In the genomic region with DNA sequence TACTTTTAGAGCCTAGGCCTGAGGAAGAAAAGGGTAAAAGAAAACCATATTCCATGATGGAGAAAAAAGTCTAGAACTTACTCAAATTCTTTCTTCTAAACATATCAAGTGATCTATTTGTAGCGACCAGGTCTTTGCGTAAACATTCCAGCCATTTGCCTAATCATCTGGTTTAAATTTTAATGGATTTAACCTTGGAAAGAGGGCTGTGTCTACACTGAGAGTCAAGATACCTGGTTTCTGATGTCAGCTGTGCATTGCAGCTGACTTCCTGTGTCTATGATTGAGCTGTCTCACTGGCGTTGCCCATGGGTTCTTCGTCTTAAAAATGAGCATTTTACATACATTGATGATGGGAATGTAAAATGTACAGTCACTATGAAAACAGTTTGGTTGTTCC, we compare ENCODE assay signal across 1 cellular context.
TF ChIP-seq lines count a peak whose summit lies in the region.

No MANE protein-coding gene starts in this region.

TF ChIP-seq in HepG2, 621 proteins besides CTCF, POLR2A, EP300 and RAD21 (continued from another document and continues in another):
- TF ChIP-seq, protein P1, sequence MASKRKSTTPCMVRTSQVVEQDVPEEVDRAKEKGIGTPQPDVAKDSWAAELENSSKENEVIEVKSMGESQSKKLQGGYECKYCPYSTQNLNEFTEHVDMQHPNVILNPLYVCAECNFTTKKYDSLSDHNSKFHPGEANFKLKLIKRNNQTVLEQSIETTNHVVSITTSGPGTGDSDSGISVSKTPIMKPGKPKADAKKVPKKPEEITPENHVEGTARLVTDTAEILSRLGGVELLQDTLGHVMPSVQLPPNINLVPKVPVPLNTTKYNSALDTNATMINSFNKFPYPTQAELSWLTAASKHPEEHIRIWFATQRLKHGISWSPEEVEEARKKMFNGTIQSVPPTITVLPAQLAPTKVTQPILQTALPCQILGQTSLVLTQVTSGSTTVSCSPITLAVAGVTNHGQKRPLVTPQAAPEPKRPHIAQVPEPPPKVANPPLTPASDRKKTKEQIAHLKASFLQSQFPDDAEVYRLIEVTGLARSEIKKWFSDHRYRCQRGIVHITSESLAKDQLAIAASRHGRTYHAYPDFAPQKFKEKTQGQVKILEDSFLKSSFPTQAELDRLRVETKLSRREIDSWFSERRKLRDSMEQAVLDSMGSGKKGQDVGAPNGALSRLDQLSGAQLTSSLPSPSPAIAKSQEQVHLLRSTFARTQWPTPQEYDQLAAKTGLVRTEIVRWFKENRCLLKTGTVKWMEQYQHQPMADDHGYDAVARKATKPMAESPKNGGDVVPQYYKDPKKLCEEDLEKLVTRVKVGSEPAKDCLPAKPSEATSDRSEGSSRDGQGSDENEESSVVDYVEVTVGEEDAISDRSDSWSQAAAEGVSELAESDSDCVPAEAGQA (IDR thresholded peaks at IDR 0.05; ENCODE audit: low read depth) = no peak
- TF ChIP-seq, protein P1 (CRISPR knock-in tag; IDR thresholded peaks at IDR 0.05; ENCODE audit: borderline replicate concordance) = no peak
- TF ChIP-seq MEF2D (CRISPR knock-in tag; IDR thresholded peaks at IDR 0.05) (peak; percentile 94), CC2D1A (CRISPR knock-in tag; IDR thresholded peaks at IDR 0.05) (no peak), HDAC2 (CRISPR knock-in tag; IDR thresholded peaks at IDR 0.05) (peak; percentile 90), NR2F6 (IDR thresholded peaks at IDR 0.05) (peak; percentile 81), NR2F6 (CRISPR knock-in tag; IDR thresholded peaks at IDR 0.05) (peak; percentile 73), ZNF451 (CRISPR knock-in tag; IDR thresholded peaks at IDR 0.05) (no peak), GATAD2A (CRISPR knock-in tag; IDR thresholded peaks at IDR 0.05) (peak; percentile 94), SOX6 (IDR thresholded peaks at IDR 0.05) (no peak), SOX6 (CRISPR knock-in tag; IDR thresholded peaks at IDR 0.05) (peak; percentile 90), GTF3A (CRISPR knock-in tag; conservative IDR thresholded peaks at IDR 0.05) (no peak), SRF (IDR thresholded peaks at IDR 0.05; ENCODE audit: low read depth, low read length) (no peak), CAMTA2 (CRISPR knock-in tag; IDR thresholded peaks at IDR 0.05; ENCODE audit: borderline replicate concordance) (no peak), ZNF891 (CRISPR knock-in tag; IDR thresholded peaks at IDR 0.05) (no peak), ZNF12 (CRISPR knock-in tag; IDR thresholded peaks at IDR 0.05) (0 out of 2 replicates have a peak, but pooled peaks have one; percentile 46), NR2F2 (IDR thresholded peaks at IDR 0.05; ENCODE audit: borderline replicate concordance, low read depth) (peak; percentile 80), JUN (CRISPR knock-in tag; IDR thresholded peaks at IDR 0.05) (peak; percentile 75; the same call in 1 of the 2 replicates), ZNF660 (CRISPR knock-in tag; IDR thresholded peaks at IDR 0.05; ENCODE audit: borderline replicate concordance, low read depth) (no peak), MEIS2 (CRISPR knock-in tag; IDR thresholded peaks at IDR 0.05) (peak; percentile 87), NFE2L1 (CRISPR knock-in tag; IDR thresholded peaks at IDR 0.05; ENCODE audit: borderline replicate concordance) (no peak), ZNF205 (CRISPR knock-in tag; IDR thresholded peaks at IDR 0.05) (peak; percentile 34; the same call in 1 of the 2 replicates), ZNF333 (CRISPR knock-in tag; IDR thresholded peaks at IDR 0.05; ENCODE audit: borderline replicate concordance) (no peak), ZBTB1 (CRISPR knock-in tag; IDR thresholded peaks at IDR 0.05; ENCODE audit: borderline replicate concordance) (no peak)
- TF ChIP-seq, protein P2, sequence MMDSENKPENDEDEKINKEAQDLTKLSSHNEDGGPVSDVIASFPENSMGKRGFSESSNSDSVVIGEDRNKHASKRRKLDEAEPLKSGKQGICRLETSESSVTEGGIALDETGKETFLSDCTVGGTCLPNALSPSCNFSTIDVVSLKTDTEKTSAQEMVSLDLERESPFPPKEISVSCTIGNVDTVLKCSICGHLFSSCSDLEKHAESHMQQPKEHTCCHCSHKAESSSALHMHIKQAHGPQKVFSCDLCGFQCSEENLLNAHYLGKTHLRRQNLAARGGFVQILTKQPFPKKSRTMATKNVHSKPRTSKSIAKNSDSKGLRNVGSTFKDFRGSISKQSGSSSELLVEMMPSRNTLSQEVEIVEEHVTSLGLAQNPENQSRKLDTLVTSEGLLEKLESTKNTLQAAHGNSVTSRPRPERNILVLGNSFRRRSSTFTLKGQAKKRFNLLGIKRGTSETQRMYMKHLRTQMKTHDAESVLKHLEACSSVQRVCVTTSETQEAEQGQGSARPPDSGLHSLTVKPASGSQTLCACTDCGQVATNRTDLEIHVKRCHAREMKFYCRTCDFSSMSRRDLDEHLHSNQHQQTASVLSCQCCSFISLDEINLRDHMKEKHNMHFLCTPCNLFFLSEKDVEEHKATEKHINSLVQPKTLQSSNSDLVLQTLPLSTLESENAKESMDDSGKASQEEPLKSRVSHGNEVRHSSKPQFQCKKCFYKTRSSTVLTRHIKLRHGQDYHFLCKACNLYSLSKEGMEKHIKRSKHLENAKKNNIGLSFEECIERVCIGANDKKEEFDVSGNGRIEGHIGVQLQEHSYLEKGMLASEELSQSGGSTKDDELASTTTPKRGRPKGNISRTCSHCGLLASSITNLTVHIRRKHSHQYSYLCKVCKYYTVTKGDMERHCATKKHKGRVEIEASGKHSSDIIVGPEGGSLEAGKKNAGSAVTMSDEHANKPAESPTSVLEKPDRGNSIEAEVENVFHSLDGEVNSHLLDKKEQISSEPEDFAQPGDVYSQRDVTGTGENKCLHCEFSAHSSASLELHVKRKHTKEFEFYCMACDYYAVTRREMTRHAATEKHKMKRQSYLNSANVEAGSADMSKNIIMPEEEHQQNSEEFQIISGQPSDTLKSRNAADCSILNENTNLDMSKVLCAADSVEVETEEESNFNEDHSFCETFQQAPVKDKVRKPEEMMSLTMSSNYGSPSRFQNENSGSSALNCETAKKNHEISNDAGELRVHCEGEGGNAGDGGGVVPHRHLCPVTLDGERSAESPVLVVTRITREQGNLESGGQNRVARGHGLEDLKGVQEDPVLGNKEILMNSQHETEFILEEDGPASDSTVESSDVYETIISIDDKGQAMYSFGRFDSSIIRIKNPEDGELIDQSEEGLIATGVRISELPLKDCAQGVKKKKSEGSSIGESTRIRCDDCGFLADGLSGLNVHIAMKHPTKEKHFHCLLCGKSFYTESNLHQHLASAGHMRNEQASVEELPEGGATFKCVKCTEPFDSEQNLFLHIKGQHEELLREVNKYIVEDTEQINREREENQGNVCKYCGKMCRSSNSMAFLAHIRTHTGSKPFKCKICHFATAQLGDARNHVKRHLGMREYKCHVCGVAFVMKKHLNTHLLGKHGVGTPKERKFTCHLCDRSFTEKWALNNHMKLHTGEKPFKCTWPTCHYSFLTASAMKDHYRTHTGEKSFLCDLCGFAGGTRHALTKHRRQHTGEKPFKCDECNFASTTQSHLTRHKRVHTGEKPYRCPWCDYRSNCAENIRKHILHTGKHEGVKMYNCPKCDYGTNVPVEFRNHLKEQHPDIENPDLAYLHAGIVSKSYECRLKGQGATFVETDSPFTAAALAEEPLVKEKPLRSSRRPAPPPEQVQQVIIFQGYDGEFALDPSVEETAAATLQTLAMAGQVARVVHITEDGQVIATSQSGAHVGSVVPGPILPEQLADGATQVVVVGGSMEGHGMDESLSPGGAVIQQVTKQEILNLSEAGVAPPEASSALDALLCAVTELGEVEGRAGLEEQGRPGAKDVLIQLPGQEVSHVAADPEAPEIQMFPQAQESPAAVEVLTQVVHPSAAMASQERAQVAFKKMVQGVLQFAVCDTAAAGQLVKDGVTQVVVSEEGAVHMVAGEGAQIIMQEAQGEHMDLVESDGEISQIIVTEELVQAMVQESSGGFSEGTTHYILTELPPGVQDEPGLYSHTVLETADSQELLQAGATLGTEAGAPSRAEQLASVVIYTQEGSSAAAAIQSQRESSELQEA (CRISPR knock-in tag; IDR thresholded peaks at IDR 0.05; ENCODE audit: not compliant biosample characterization) = no peak
- TF ChIP-seq, protein P3, sequence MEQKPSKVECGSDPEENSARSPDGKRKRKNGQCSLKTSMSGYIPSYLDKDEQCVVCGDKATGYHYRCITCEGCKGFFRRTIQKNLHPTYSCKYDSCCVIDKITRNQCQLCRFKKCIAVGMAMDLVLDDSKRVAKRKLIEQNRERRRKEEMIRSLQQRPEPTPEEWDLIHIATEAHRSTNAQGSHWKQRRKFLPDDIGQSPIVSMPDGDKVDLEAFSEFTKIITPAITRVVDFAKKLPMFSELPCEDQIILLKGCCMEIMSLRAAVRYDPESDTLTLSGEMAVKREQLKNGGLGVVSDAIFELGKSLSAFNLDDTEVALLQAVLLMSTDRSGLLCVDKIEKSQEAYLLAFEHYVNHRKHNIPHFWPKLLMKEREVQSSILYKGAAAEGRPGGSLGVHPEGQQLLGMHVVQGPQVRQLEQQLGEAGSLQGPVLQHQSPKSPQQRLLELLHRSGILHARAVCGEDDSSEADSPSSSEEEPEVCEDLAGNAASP (CRISPR knock-in tag; IDR thresholded peaks at IDR 0.05; ENCODE audit: borderline replicate concordance) = peak; percentile 64; the same call in 1 of the 2 replicates
- TF ChIP-seq, protein P4, sequence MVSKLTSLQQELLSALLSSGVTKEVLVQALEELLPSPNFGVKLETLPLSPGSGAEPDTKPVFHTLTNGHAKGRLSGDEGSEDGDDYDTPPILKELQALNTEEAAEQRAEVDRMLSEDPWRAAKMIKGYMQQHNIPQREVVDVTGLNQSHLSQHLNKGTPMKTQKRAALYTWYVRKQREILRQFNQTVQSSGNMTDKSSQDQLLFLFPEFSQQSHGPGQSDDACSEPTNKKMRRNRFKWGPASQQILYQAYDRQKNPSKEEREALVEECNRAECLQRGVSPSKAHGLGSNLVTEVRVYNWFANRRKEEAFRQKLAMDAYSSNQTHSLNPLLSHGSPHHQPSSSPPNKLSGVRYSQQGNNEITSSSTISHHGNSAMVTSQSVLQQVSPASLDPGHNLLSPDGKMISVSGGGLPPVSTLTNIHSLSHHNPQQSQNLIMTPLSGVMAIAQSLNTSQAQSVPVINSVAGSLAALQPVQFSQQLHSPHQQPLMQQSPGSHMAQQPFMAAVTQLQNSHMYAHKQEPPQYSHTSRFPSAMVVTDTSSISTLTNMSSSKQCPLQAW (CRISPR knock-in tag; IDR thresholded peaks at IDR 0.05) = peak; percentile 93
- TF ChIP-seq, protein P5, sequence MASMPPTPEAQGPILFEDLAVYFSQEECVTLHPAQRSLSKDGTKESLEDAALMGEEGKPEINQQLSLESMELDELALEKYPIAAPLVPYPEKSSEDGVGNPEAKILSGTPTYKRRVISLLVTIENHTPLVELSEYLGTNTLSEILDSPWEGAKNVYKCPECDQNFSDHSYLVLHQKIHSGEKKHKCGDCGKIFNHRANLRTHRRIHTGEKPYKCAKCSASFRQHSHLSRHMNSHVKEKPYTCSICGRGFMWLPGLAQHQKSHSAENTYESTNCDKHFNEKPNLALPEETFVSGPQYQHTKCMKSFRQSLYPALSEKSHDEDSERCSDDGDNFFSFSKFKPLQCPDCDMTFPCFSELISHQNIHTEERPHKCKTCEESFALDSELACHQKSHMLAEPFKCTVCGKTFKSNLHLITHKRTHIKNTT (CRISPR knock-in tag; IDR thresholded peaks at IDR 0.05) = no peak
- TF ChIP-seq, protein P6, sequence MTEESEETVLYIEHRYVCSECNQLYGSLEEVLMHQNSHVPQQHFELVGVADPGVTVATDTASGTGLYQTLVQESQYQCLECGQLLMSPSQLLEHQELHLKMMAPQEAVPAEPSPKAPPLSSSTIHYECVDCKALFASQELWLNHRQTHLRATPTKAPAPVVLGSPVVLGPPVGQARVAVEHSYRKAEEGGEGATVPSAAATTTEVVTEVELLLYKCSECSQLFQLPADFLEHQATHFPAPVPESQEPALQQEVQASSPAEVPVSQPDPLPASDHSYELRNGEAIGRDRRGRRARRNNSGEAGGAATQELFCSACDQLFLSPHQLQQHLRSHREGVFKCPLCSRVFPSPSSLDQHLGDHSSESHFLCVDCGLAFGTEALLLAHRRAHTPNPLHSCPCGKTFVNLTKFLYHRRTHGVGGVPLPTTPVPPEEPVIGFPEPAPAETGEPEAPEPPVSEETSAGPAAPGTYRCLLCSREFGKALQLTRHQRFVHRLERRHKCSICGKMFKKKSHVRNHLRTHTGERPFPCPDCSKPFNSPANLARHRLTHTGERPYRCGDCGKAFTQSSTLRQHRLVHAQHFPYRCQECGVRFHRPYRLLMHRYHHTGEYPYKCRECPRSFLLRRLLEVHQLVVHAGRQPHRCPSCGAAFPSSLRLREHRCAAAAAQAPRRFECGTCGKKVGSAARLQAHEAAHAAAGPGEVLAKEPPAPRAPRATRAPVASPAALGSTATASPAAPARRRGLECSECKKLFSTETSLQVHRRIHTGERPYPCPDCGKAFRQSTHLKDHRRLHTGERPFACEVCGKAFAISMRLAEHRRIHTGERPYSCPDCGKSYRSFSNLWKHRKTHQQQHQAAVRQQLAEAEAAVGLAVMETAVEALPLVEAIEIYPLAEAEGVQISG (CRISPR knock-in tag; IDR thresholded peaks at IDR 0.05) = peak; percentile 39; the same call in 1 of the 2 replicates
- TF ChIP-seq, protein P7, sequence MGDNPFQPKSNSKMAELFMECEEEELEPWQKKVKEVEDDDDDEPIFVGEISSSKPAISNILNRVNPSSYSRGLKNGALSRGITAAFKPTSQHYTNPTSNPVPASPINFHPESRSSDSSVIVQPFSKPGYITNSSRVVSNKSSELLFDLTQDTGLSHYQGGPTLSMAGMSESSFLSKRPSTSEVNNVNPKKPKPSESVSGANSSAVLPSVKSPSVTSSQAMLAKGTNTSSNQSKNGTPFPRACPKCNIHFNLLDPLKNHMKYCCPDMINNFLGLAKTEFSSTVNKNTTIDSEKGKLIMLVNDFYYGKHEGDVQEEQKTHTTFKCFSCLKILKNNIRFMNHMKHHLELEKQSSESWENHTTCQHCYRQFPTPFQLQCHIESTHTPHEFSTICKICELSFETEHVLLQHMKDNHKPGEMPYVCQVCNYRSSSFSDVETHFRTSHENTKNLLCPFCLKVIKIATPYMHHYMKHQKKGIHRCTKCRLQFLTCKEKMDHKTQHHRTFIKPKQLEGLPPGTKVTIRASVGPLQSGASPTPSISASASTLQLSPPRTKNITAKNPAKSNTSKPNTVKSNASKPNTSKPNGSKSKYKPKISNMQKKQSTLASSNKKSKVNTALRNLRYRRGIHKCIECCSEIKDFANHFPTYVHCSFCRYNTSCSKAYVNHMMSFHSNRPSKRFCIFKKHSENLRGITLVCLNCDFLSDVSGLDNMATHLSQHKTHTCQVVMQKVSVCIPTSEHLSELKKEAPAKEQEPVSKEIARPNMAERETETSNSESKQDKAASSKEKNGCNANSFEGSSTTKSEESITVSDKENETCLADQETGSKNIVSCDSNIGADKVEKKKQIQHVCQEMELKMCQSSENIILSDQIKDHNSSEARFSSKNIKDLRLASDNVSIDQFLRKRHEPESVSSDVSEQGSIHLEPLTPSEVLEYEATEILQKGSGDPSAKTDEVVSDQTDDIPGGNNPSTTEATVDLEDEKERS (CRISPR knock-in tag; IDR thresholded peaks at IDR 0.05) = peak; percentile 61; the same call in 1 of the 2 replicates
